In genomic region chr1:69305621-69306020, GRCh38 we compare ENCODE assay signal across 1 cellular context.
TF ChIP-seq lines count a peak whose summit lies in the region.

No MANE protein-coding gene starts in this region.

TF ChIP-seq in GM12878, 131 proteins besides CTCF, POLR2A, EP300 and RAD21 (continued from another document):
- TF ChIP-seq SIN3A (IDR thresholded peaks at IDR 0.05; ENCODE audit: low read depth, low read length): no peak
- TF ChIP-seq TARDBP (IDR thresholded peaks at IDR 0.05; ENCODE audit: borderline replicate concordance): no peak
- no peak for TF ChIP-seq STAT1 (conservative IDR thresholded peaks at IDR 0.05)
- no peak for TF ChIP-seq BCL11A (IDR thresholded peaks at IDR 0.05; ENCODE audit: low read depth, low read length)
- TF ChIP-seq MXI1 (IDR thresholded peaks at IDR 0.05; ENCODE audit: low read depth, low read length): no peak
